10 cellular contexts compared by ENCODE assay signal in genomic region chr14:96264850-96265249, GRCh38. TPM values are rescaled to one million over a fixed set of nuclear protein-coding genes. Genes with fewer than 3 reads are reported as not detected.
A peak's percentile ranks its signal among the peaks of the same experiment; 100 is the strongest.
DNase-seq lines count a peak whose midpoint lies in the region; ATAC-seq and TF ChIP-seq lines count a peak whose summit lies in the region.
"Had no signal": no experiment of that assay in that cellular context is flagged by ENCODE, and none has a peak within 500 bp of the region (broad histone marks: within the 10 kb centered on the region; RNA-seq: fewer than 3 reads in every experiment).

No MANE protein-coding gene starts in this region.

- in situ Hi-C loops in G401 (cut with HindIII; ENCODE audit: low sequenced_read_pairs): no loop called here

- H3K27ac Mint-ChIP-seq in chondrocyte (ENCODE audit: unreplicated experiment): no peak overlapping the region
- H3K27ac Mint-ChIP-seq in natural killer cell treated with Interleukin-12 subunit alpha and Interleukin-12 subunit beta and Interleukin-15 and Interleukin-18, amount 100 ng/mL, for 72 hours: no peak overlapping the region
- no peak overlapping the region for H3K27ac Mint-ChIP-seq in CD4-positive, alpha-beta memory T cell
- H3K27ac Mint-ChIP-seq: activated naive CD8-positive, alpha-beta T cell treated with anti-CD3 and anti-CD28 coated beads, Interleukin-2, amount 10 ng/mL, durations not matched to agents 7 days and 5 days had no signal

- no peak for ATAC-seq in natural killer cell treated with Interleukin-12 subunit alpha and Interleukin-12 subunit beta and Interleukin-15 and Interleukin-18, amount 100 ng/mL, for 72 hours
- ATAC-seq: gastroesophageal sphincter had no signal

- H2AFZ ChIP-seq in osteoblast (ENCODE audit: low read length): no peak overlapping the region

- no peak overlapping the region for H3K4me2 ChIP-seq in osteoblast (ENCODE audit: insufficient read depth, low read length)

- H3K27me3 ChIP-seq in osteoblast (ENCODE audit: insufficient read depth, low read length): no peaks in the 10 kb centered on the region
- H3K27me3 ChIP-seq in CD4-positive, alpha-beta memory T cell (ENCODE audit: insufficient read depth, low read length): no peaks in the 10 kb centered on the region
- H3K27me3 ChIP-seq: gastroesophageal sphincter had no signal

- H3K4me1 ChIP-seq in osteoblast (ENCODE audit: insufficient read depth, low read length): peaks cover 38% of the 10 kb centered on the region
- H3K4me1 ChIP-seq in CD4-positive, alpha-beta memory T cell (ENCODE audit: insufficient read depth, low read length): no peaks in the 10 kb centered on the region

- CTCF ChIA-PET in CD4-positive, alpha-beta memory T cell (lab: Charles Lee; ENCODE audit: partially characterized antibody): no interaction called here

- intact Hi-C loops in CD4-positive, alpha-beta memory T cell (cut with micrococcal nuclease): no loop called here

- H3K36me3 Mint-ChIP-seq in chondrocyte (ENCODE audit: low read depth): peaks cover 6% of the 10 kb centered on the region
- no peaks in the 10 kb centered on the region for H3K36me3 Mint-ChIP-seq in natural killer cell treated with Interleukin-12 subunit alpha and Interleukin-12 subunit beta and Interleukin-15 and Interleukin-18, amount 100 ng/mL, for 72 hours
- H3K36me3 Mint-ChIP-seq in CD4-positive, alpha-beta memory T cell: no peaks in the 10 kb centered on the region
- H3K36me3 Mint-ChIP-seq: activated naive CD8-positive, alpha-beta T cell treated with anti-CD3 and anti-CD28 coated beads, Interleukin-2, amount 10 ng/mL, durations not matched to agents 7 days and 5 days had no signal

- DNase-seq in G401 (ENCODE audit: low spot score) (peak; percentile 35), NCI-H1694 (lab: John Stamatoyannopoulos, UW) (peak; percentile 17), chondrocyte (ENCODE audit: low spot score) (no peak), osteoblast (ENCODE audit: insufficient read length, low spot score, missing footprints) (no peak)
- no peak for DNase-seq in natural killer cell treated with Interleukin-12 subunit alpha and Interleukin-12 subunit beta and Interleukin-15 and Interleukin-18, amount 100 ng/mL, for 72 hours (ENCODE audit: low spot score)
- DNase-seq in CD4-positive, alpha-beta memory T cell: no peak
- DNase-seq in stimulated activated CD4-positive, alpha-beta T cell treated with anti-CD3 and anti-CD28 coated beads, Interleukin-15, amount 100 ng/mL, for 24 hours: no peak
- DNase-seq: activated naive CD8-positive, alpha-beta T cell treated with anti-CD3 and anti-CD28 coated beads, Interleukin-2, amount 10 ng/mL, durations not matched to agents 7 days and 5 days had no signal

- no peak overlapping the region for H3K4me3 ChIP-seq in osteoblast (ENCODE audit: insufficient read depth, low read length)
- H3K4me3 ChIP-seq in CD4-positive, alpha-beta memory T cell (ENCODE audit: low read length in 2 of 2): no peak overlapping the region
- H3K4me3 ChIP-seq: gastroesophageal sphincter, thoracic aorta had no signal

- H3K4me1 Mint-ChIP-seq in chondrocyte (ENCODE audit: low read depth): peaks cover 24% of the 10 kb centered on the region
- H3K4me1 Mint-ChIP-seq in natural killer cell treated with Interleukin-12 subunit alpha and Interleukin-12 subunit beta and Interleukin-15 and Interleukin-18, amount 100 ng/mL, for 72 hours (ENCODE audit: low read depth in 2 of 2): peaks cover 0 to 3% of the 10 kb centered on the region in 2 donors
- H3K4me1 Mint-ChIP-seq in CD4-positive, alpha-beta memory T cell: no peaks in the 10 kb centered on the region
- H3K4me1 Mint-ChIP-seq: activated naive CD8-positive, alpha-beta T cell treated with anti-CD3 and anti-CD28 coated beads, Interleukin-2, amount 10 ng/mL, durations not matched to agents 7 days and 5 days had no signal

- peaks cover 19% of the 10 kb centered on the region for H3K79me2 ChIP-seq in osteoblast (ENCODE audit: insufficient read depth, low read length)

- no peaks in the 10 kb centered on the region for H3K9me3 ChIP-seq in osteoblast (ENCODE audit: low read depth, low read length)
- no peaks in the 10 kb centered on the region for H3K9me3 ChIP-seq in CD4-positive, alpha-beta memory T cell (ENCODE audit: control insufficient read depth in 1 of 2, low read length in 2 of 2)
- H3K9me3 ChIP-seq: thoracic aorta had no signal

- H3K27me3 Mint-ChIP-seq in chondrocyte (ENCODE audit: low read depth): no peaks in the 10 kb centered on the region
- peaks cover 14 to 28% of the 10 kb centered on the region in 2 donors for H3K27me3 Mint-ChIP-seq in natural killer cell treated with Interleukin-12 subunit alpha and Interleukin-12 subunit beta and Interleukin-15 and Interleukin-18, amount 100 ng/mL, for 72 hours
- H3K27me3 Mint-ChIP-seq in CD4-positive, alpha-beta memory T cell: peaks cover 3 to 7% of the 10 kb centered on the region in 2 donors

- H3K27ac ChIP-seq in osteoblast (ENCODE audit: low read depth, low read length): no peak overlapping the region
- H3K27ac ChIP-seq in CD4-positive, alpha-beta memory T cell (ENCODE audit: low read depth, low read length): no peak overlapping the region
- H3K27ac ChIP-seq: gastroesophageal sphincter, thoracic aorta had no signal

- TF ChIP-seq CTCF in chondrocyte (IDR thresholded peaks at IDR 0.05) (peak; percentile 65), osteoblast (IDR thresholded peaks at IDR 0.05; ENCODE audit: extremely low read depth, low read depth, low read length) (peak; percentile 59)

- POLR2A ChIA-PET in CD4-positive, alpha-beta memory T cell (lab: Charles Lee; ENCODE audit: partially characterized antibody): no interaction called here

- peaks cover 36% of the 10 kb centered on the region for H3K36me3 ChIP-seq in osteoblast (ENCODE audit: insufficient read depth, low read length)
- H3K36me3 ChIP-seq in CD4-positive, alpha-beta memory T cell (ENCODE audit: insufficient read depth, low read length): no peaks in the 10 kb centered on the region
- H3K36me3 ChIP-seq: gastroesophageal sphincter, thoracic aorta had no signal

- no peak overlapping the region for H3K4me3 Mint-ChIP-seq in chondrocyte (ENCODE audit: unreplicated experiment)
- no peak overlapping the region for H3K4me3 Mint-ChIP-seq in natural killer cell treated with Interleukin-12 subunit alpha and Interleukin-12 subunit beta and Interleukin-15 and Interleukin-18, amount 100 ng/mL, for 72 hours
- H3K4me3 Mint-ChIP-seq in CD4-positive, alpha-beta memory T cell: no peak overlapping the region
- H3K4me3 Mint-ChIP-seq: activated naive CD8-positive, alpha-beta T cell treated with anti-CD3 and anti-CD28 coated beads, Interleukin-2, amount 10 ng/mL, durations not matched to agents 7 days and 5 days had no signal

- peaks cover 7% of the 10 kb centered on the region for H3K9me3 Mint-ChIP-seq in chondrocyte (ENCODE audit: low read depth)
- H3K9me3 Mint-ChIP-seq in natural killer cell treated with Interleukin-12 subunit alpha and Interleukin-12 subunit beta and Interleukin-15 and Interleukin-18, amount 100 ng/mL, for 72 hours: no peaks in the 10 kb centered on the region
- H3K9me3 Mint-ChIP-seq in CD4-positive, alpha-beta memory T cell: peaks cover 0 to 1% (median 0%) of the 10 kb centered on the region in 8 donors
- H3K9me3 Mint-ChIP-seq: activated naive CD8-positive, alpha-beta T cell treated with anti-CD3 and anti-CD28 coated beads, Interleukin-2, amount 10 ng/mL, durations not matched to agents 7 days and 5 days had no signal

- H4K20me1 ChIP-seq in osteoblast (ENCODE audit: insufficient read depth, low read length): no peaks in the 10 kb centered on the region

RNA-seq across cellular contexts. Expression of gene BDKRB1, which starts 8.8 kb away (rescaled TPM):
- not detected in 2 replicates for total RNA-seq in G401 (2014; rRNA removed; shearing (Covaris generic))
- total RNA-seq in chondrocyte: not detected in 3 replicates
- 0.59 and 0.72 TPM in 2 replicates for total RNA-seq in osteoblast
- total RNA-seq in natural killer cell treated with Interleukin-12 subunit alpha and Interleukin-12 subunit beta and Interleukin-15 and Interleukin-18, amount 100 ng/mL, for 72 hours: not detected
- not detected for total RNA-seq in CD4-positive, alpha-beta memory T cell
- polyA plus RNA-seq in CD4-positive, alpha-beta memory T cell: not detected
- total RNA-seq: activated naive CD8-positive, alpha-beta T cell treated with anti-CD3 and anti-CD28 coated beads, Interleukin-2, amount 10 ng/mL, durations not matched to agents 7 days and 5 days had no signal

Comparison
In these comparisons a context has a peak if more than half of its experiments do, and no peak if none do; other contexts are left out.
1. DNase-seq: peak in G401 (single experiment) and NCI-H1694 (single experiment); none in chondrocyte (single experiment), osteoblast (single experiment), natural killer cell treated with Interleukin-12 subunit alpha and Interleukin-12 subunit beta and Interleukin-15 and Interleukin-18, amount 100 ng/mL, for 72 hours (single experiment), CD4-positive, alpha-beta memory T cell (0 of 5) and stimulated activated CD4-positive, alpha-beta T cell treated with anti-CD3 and anti-CD28 coated beads, Interleukin-15, amount 100 ng/mL, for 24 hours (single experiment).